Comparison of ENCODE assay signal across 12 cellular contexts in the genomic region with DNA sequence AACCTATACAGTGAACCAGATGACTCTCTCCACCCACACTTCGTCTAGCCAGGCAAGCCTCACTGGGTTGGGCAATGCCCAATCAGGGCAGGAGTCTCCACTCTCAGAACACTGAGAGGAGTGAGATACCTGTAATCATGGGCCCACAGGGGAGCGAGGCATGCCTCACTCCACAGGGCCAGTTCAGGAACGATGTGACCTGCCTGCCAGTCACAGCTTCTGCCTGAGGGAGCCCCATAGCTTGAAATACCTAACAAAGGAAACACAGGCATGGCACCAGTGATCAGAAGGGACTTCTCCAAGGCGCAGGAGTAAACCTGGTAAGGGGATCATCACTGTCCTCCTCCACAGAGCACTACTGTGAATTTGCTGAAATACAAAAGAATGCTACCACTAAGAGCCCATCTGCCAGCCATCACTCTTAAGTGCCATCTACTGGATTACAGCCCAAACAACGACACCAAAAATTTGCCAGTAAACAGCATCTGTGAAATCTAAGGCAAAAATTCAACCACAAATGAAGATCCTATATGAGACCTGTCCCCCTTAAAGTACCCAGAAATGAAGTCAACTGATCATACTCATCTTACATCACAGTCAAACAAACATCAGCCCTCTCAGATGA.
DNase-seq lines count a peak whose midpoint lies in the region; ATAC-seq and TF ChIP-seq lines count a peak whose summit lies in the region.
"Had no signal": no experiment of that assay in that cellular context is flagged by ENCODE, and none has a peak within 500 bp of the region (broad histone marks: within the 10 kb centered on the region; RNA-seq: fewer than 3 reads in every experiment).

No MANE protein-coding gene starts in this region.

- no peak for DNase-seq in GM06990 (ENCODE audit: extremely low read depth, insufficient read length)
- peak; percentile 13 for DNase-seq in OCI-M1 (lab: John Stamatoyannopoulos, UW)
- DNase-seq in left kidney (ENCODE audit: low read depth, low spot score), result peak; percentile 45
- no peak for DNase-seq in NCI-H2227 (lab: John Stamatoyannopoulos, UW; ENCODE audit: unreplicated experiment)
- no peak for DNase-seq in amygdala (lab: John Stamatoyannopoulos, UW)
- DNase-seq in effector memory CD8-positive, alpha-beta T cell, result no peak
- DNase-seq: activated naive CD8-positive, alpha-beta T cell treated with anti-CD3 and anti-CD28 coated beads, Interleukin-2, amount 10 ng/mL, durations not matched to agents 7 days and 5 days; immature natural killer cell; PC-9 had no signal

- no peaks in the 10 kb centered on the region for H3K4me1 ChIP-seq in Loucy (ENCODE audit: insufficient read depth, low read length, poor library complexity, severe bottlenecking)

- no peaks in the 10 kb centered on the region for H4K20me1 ChIP-seq in Loucy (ENCODE audit: insufficient read depth, low read length, poor library complexity, severe bottlenecking)

- TF ChIP-seq CTCF in GM06990 (IDR thresholded peaks at IDR 0.05; ENCODE audit: insufficient read depth, low read length, poor library complexity, severe bottlenecking), result peak; percentile 26
- TF ChIP-seq CTCF in Loucy (conservative IDR thresholded peaks at IDR 0.05; ENCODE audit: low read length), result 0 out of 2 replicates have a peak, but pooled peaks have one; percentile 11

- no peak overlapping the region for H2AFZ ChIP-seq in Loucy (ENCODE audit: low read length)
- H2AFZ ChIP-seq: PC-9 had no signal

- H3K9me3 Mint-ChIP-seq in effector memory CD8-positive, alpha-beta T cell, result peaks cover 4 to 24% of the 10 kb centered on the region in 2 donors

- ATAC-seq in HG02610 (IDR thresholded peaks at IDR 0.05; ENCODE audit: unreplicated experiment), result no peak
- no peak for ATAC-seq in effector memory CD8-positive, alpha-beta T cell (replicated peaks)
- ATAC-seq: sciatic nerve had no signal

- H3K79me2 ChIP-seq in Loucy (ENCODE audit: insufficient read depth, low read length), result no peaks in the 10 kb centered on the region

- H3K9me3 ChIP-seq in Loucy (ENCODE audit: insufficient read depth, low read depth, low read length), result no peaks in the 10 kb centered on the region

- no peak overlapping the region for H3K9ac ChIP-seq in Loucy (ENCODE audit: low read depth, low read length, poor library complexity, severe bottlenecking)

- H3K4me3 Mint-ChIP-seq in effector memory CD8-positive, alpha-beta T cell, result no peak overlapping the region
- H3K4me3 Mint-ChIP-seq: activated naive CD8-positive, alpha-beta T cell treated with anti-CD3 and anti-CD28 coated beads, Interleukin-2, amount 10 ng/mL, durations not matched to agents 7 days and 5 days; immature natural killer cell had no signal

- no peak overlapping the region for H3K4me3 ChIP-seq in GM06990 (replicated peaks; ENCODE audit: low read depth, low read length)
- H3K4me3 ChIP-seq in Loucy (ENCODE audit: low read length, poor library complexity, severe bottlenecking), result no peak overlapping the region
- H3K4me3 ChIP-seq: PC-9 had no signal

- H3K9me2 ChIP-seq in Loucy (replicated peaks; ENCODE audit: low read depth, low read length), result no peaks in the 10 kb centered on the region; the same call in 1 of the 2 replicates

- H3K36me3 Mint-ChIP-seq in effector memory CD8-positive, alpha-beta T cell (ENCODE audit: insufficient read depth), result no peaks in the 10 kb centered on the region
- H3K36me3 Mint-ChIP-seq: activated naive CD8-positive, alpha-beta T cell treated with anti-CD3 and anti-CD28 coated beads, Interleukin-2, amount 10 ng/mL, durations not matched to agents 7 days and 5 days; immature natural killer cell had no signal

- H3F3A ChIP-seq in Loucy (ENCODE audit: low read depth), result no peaks in the 10 kb centered on the region

- H3K27me3 Mint-ChIP-seq in effector memory CD8-positive, alpha-beta T cell, result no peaks in the 10 kb centered on the region
- H3K27me3 Mint-ChIP-seq: activated naive CD8-positive, alpha-beta T cell treated with anti-CD3 and anti-CD28 coated beads, Interleukin-2, amount 10 ng/mL, durations not matched to agents 7 days and 5 days had no signal

- no peak overlapping the region for H3K4me2 ChIP-seq in Loucy (ENCODE audit: low read depth, low read length, poor library complexity, severe bottlenecking)
- H3K4me2 ChIP-seq: PC-9 had no signal

- H3K27ac Mint-ChIP-seq in effector memory CD8-positive, alpha-beta T cell, result no peak overlapping the region
- H3K27ac Mint-ChIP-seq: activated naive CD8-positive, alpha-beta T cell treated with anti-CD3 and anti-CD28 coated beads, Interleukin-2, amount 10 ng/mL, durations not matched to agents 7 days and 5 days; immature natural killer cell had no signal

- no peaks in the 10 kb centered on the region for H3K36me3 ChIP-seq in GM06990 (ENCODE audit: control insufficient read depth, insufficient read depth, low read length)
- no peaks in the 10 kb centered on the region for H3K36me3 ChIP-seq in Loucy (ENCODE audit: insufficient read depth, low read length)

- H3K4me1 Mint-ChIP-seq in effector memory CD8-positive, alpha-beta T cell (ENCODE audit: low read depth in 2 of 2), result no peaks in the 10 kb centered on the region
- H3K4me1 Mint-ChIP-seq: activated naive CD8-positive, alpha-beta T cell treated with anti-CD3 and anti-CD28 coated beads, Interleukin-2, amount 10 ng/mL, durations not matched to agents 7 days and 5 days; immature natural killer cell had no signal

- no peaks in the 10 kb centered on the region for H3K27me3 ChIP-seq in GM06990 (replicated peaks; ENCODE audit: control insufficient read depth, insufficient read depth, low read length)
- H3K27me3 ChIP-seq in Loucy (ENCODE audit: insufficient read depth, low read length, poor library complexity, severe bottlenecking), result no peaks in the 10 kb centered on the region

Comparison
In these comparisons a context has a peak if more than half of its experiments do, and no peak if none do; other contexts are left out.
1. DNase-seq: peak in OCI-M1 (single experiment) and left kidney (single experiment); none in GM06990 (single experiment), NCI-H2227 (single experiment), amygdala (0 of 56) and effector memory CD8-positive, alpha-beta T cell (0 of 3).